ENCODE assay signal across 3 cellular contexts in the genomic region with DNA sequence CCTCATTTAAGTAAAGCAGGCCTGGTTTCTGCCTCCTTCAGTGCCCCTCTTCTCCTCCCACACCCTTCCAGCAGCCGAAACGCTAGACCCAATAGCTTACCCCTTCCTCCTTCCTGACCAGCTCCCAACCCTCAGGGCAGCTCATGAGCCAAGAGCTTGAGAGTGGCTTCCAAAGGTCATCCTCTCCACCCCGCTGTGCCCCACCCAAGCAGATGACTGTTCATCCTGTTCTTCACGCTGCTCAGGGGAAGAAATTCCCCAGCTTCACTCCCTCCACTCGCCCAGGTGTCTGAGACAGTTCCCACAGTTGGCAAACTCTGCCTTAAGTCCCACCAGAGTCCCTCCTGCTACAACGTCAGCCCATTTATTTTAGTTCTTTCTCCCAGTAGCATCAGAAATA.
TF ChIP-seq lines count a peak whose summit lies in the region.

No MANE protein-coding gene starts in this region.

TF ChIP-seq in SK-N-SH, 30 proteins besides CTCF, POLR2A, EP300 and RAD21:
- TF ChIP-seq FOSL2 (IDR thresholded peaks at IDR 0.05; ENCODE audit: borderline replicate concordance, low read depth) (no peak), EZH2phosphoT487 (IDR thresholded peaks at IDR 0.05; ENCODE audit: borderline replicate concordance, low read depth) (no peak), GATA2 (CRISPR knock-in tag; IDR thresholded peaks at IDR 0.05) (no peak)

TF ChIP-seq in SK-N-SH treated with all-trans-retinoic acid at 6 μM for 48 hours, 23 proteins besides CTCF, POLR2A, EP300 and RAD21:
- TF ChIP-seq, protein P1, sequence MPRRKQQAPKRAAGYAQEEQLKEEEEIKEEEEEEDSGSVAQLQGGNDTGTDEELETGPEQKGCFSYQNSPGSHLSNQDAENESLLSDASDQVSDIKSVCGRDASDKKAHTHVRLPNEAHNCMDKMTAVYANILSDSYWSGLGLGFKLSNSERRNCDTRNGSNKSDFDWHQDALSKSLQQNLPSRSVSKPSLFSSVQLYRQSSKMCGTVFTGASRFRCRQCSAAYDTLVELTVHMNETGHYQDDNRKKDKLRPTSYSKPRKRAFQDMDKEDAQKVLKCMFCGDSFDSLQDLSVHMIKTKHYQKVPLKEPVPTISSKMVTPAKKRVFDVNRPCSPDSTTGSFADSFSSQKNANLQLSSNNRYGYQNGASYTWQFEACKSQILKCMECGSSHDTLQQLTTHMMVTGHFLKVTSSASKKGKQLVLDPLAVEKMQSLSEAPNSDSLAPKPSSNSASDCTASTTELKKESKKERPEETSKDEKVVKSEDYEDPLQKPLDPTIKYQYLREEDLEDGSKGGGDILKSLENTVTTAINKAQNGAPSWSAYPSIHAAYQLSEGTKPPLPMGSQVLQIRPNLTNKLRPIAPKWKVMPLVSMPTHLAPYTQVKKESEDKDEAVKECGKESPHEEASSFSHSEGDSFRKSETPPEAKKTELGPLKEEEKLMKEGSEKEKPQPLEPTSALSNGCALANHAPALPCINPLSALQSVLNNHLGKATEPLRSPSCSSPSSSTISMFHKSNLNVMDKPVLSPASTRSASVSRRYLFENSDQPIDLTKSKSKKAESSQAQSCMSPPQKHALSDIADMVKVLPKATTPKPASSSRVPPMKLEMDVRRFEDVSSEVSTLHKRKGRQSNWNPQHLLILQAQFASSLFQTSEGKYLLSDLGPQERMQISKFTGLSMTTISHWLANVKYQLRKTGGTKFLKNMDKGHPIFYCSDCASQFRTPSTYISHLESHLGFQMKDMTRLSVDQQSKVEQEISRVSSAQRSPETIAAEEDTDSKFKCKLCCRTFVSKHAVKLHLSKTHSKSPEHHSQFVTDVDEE (CRISPR knock-in tag; IDR thresholded peaks at IDR 0.05), result no peak
- TF ChIP-seq CREB5 (CRISPR knock-in tag; IDR thresholded peaks at IDR 0.05; ENCODE audit: low read depth) (no peak), ZNF565 (CRISPR knock-in tag; conservative IDR thresholded peaks at IDR 0.05; ENCODE audit: low read depth) (no peak), ARNTL (CRISPR knock-in tag; IDR thresholded peaks at IDR 0.05; ENCODE audit: borderline replicate concordance, low read depth) (no peak), ZFP3 (CRISPR knock-in tag; IDR thresholded peaks at IDR 0.05) (no peak), RARB (CRISPR knock-in tag; IDR thresholded peaks at IDR 0.05) (no peak), SNAI2 (CRISPR knock-in tag; IDR thresholded peaks at IDR 0.05) (no peak), GLIS3 (CRISPR knock-in tag; IDR thresholded peaks at IDR 0.05) (no peak), OSR1 (CRISPR knock-in tag; IDR thresholded peaks at IDR 0.05) (no peak), PPARA (CRISPR knock-in tag; IDR thresholded peaks at IDR 0.05; ENCODE audit: borderline replicate concordance) (no peak), ESRRG (CRISPR knock-in tag; IDR thresholded peaks at IDR 0.05) (no peak), ZNF8 (CRISPR knock-in tag; IDR thresholded peaks at IDR 0.05) (no peak), CSRNP3 (CRISPR knock-in tag; IDR thresholded peaks at IDR 0.05) (no peak)
- TF ChIP-seq, protein P2, sequence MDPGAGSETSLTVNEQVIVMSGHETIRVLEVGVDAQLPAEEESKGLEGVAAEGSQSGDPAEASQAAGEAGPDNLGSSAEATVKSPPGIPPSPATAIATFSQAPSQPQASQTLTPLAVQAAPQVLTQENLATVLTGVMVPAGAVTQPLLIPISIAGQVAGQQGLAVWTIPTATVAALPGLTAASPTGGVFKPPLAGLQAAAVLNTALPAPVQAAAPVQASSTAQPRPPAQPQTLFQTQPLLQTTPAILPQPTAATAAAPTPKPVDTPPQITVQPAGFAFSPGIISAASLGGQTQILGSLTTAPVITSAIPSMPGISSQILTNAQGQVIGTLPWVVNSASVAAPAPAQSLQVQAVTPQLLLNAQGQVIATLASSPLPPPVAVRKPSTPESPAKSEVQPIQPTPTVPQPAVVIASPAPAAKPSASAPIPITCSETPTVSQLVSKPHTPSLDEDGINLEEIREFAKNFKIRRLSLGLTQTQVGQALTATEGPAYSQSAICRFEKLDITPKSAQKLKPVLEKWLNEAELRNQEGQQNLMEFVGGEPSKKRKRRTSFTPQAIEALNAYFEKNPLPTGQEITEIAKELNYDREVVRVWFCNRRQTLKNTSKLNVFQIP (CRISPR knock-in tag; IDR thresholded peaks at IDR 0.05; ENCODE audit: borderline replicate concordance, low read depth), result no peak
TF ChIP-seq in SK-N-SH treated with all-trans-retinoic acid at 6 μM for 48 hours: peak in this region for 0.

TF ChIP-seq in K562, 482 proteins besides CTCF, POLR2A, EP300 and RAD21:
- no peak for TF ChIP-seq ILF3 (IDR thresholded peaks at IDR 0.05; ENCODE audit: borderline replicate concordance)
- TF ChIP-seq, protein P3, sequence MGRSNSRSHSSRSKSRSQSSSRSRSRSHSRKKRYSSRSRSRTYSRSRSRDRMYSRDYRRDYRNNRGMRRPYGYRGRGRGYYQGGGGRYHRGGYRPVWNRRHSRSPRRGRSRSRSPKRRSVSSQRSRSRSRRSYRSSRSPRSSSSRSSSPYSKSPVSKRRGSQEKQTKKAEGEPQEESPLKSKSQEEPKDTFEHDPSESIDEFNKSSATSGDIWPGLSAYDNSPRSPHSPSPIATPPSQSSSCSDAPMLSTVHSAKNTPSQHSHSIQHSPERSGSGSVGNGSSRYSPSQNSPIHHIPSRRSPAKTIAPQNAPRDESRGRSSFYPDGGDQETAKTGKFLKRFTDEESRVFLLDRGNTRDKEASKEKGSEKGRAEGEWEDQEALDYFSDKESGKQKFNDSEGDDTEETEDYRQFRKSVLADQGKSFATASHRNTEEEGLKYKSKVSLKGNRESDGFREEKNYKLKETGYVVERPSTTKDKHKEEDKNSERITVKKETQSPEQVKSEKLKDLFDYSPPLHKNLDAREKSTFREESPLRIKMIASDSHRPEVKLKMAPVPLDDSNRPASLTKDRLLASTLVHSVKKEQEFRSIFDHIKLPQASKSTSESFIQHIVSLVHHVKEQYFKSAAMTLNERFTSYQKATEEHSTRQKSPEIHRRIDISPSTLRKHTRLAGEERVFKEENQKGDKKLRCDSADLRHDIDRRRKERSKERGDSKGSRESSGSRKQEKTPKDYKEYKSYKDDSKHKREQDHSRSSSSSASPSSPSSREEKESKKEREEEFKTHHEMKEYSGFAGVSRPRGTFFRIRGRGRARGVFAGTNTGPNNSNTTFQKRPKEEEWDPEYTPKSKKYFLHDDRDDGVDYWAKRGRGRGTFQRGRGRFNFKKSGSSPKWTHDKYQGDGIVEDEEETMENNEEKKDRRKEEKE (IDR thresholded peaks at IDR 0.05; ENCODE audit: borderline replicate concordance in 1 of 2, control insufficient read depth in 1 of 2, low read depth in 2 of 2, low read length in 1 of 2), result no peak
- TF ChIP-seq ZNF668 (CRISPR knock-in tag; IDR thresholded peaks at IDR 0.05), result no peak
- TF ChIP-seq SREBF1 (IDR thresholded peaks at IDR 0.05; ENCODE audit: borderline replicate concordance, low read depth, low read length), result no peak
- no peak for TF ChIP-seq EWSR1 (IDR thresholded peaks at IDR 0.05; ENCODE audit: borderline replicate concordance, low read depth, partially characterized antibody)
- no peak for TF ChIP-seq POU5F1 (IDR thresholded peaks at IDR 0.05; ENCODE audit: borderline replicate concordance, low read depth, low read length, partially characterized antibody)
